In the genomic region with DNA sequence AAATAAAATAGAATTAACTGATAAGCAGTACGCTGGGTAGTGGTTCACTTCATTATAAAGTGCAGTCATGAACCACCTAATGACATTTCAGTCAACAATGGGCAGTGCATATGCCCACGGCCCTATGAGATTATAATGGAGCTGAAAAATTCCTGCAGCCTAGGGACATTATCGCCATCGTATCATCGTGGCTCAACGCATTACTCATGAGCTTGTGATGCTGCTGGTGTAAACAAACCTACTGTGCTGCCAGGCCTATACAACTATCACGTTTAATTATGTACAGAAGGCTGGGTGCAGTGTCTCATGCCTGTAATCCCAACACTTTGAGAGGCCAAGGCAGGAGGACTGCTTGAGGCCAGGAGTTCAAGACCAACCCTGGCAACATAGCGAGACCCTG, we compare ENCODE assay signal across 20 cellular contexts.
DNase-seq lines count a peak whose midpoint lies in the region; ATAC-seq and TF ChIP-seq lines count a peak whose summit lies in the region.
"Had no signal": no experiment of that assay in that cellular context is flagged by ENCODE, and none has a peak within 500 bp of the region (broad histone marks: within the 10 kb centered on the region; RNA-seq: fewer than 3 reads in every experiment).

No MANE protein-coding gene starts in this region.

- intact Hi-C loops in mucosa of descending colon (cut with DNase I, micrococcal nuclease) = no loop called here

- H3K36me3 ChIP-seq in HEK293 (ENCODE audit: control insufficient read depth in 2 of 2, insufficient read depth in 1 of 2, low read length in 2 of 2) (peaks cover 0 to 3% of the 10 kb centered on the region in 2 experiments; a peak in 1 of 3 replicates), trophoblast cell (ENCODE audit: control insufficient read depth in 1 of 2, insufficient read depth in 2 of 2, low read length in 2 of 2) (no peaks in the 10 kb centered on the region), mucosa of descending colon (ENCODE audit: low read depth) (no peaks in the 10 kb centered on the region)
- H3K36me3 ChIP-seq: BE2C had no signal

- H3K23ac ChIP-seq in trophoblast cell (ENCODE audit: low read length) = no peak overlapping the region

- no peak overlapping the region for H2BK12ac ChIP-seq in trophoblast cell (ENCODE audit: low read length)

- H3K4ac ChIP-seq in trophoblast cell (ENCODE audit: low read depth, low read length) = no peak overlapping the region

- no peaks in the 10 kb centered on the region for H3K27me3 ChIP-seq in trophoblast cell (ENCODE audit: insufficient read depth, low read length)
- H3K27me3 ChIP-seq: BE2C had no signal

- no peak overlapping the region for H4K8ac ChIP-seq in trophoblast cell (ENCODE audit: low read depth, low read length)

- ATAC-seq in mucosa of descending colon = no peak
- ATAC-seq: GM12878, Right ventricle myocardium inferior, T-cell had no signal

- H3K9ac ChIP-seq in trophoblast cell (ENCODE audit: low read length) = no peak overlapping the region
- H3K9ac ChIP-seq: GM23248 had no signal

- no peak overlapping the region for H4K12ac ChIP-seq in trophoblast cell (ENCODE audit: low read depth, low read length)

- H3K79me1 ChIP-seq in trophoblast cell (ENCODE audit: low read length) = no peaks in the 10 kb centered on the region

- DNase-seq in RKO (ENCODE audit: low spot score) (peak; percentile 12), epithelial cell of esophagus (ENCODE audit: low read depth) (peak; percentile 18), trophoblast cell (peak; percentile 77 to 90), NCI-H446 (lab: John Stamatoyannopoulos, UW) (no peak), KG1 (lab: John Stamatoyannopoulos, UW) (no peak), mucosa of descending colon (no peak)
- DNase-seq: BE2C; CD4-positive, alpha-beta T cell; DMS79; GDM1; GM23248; NCI-H187 treated with DMSO at 0.1 percent for 48 hours; NCI-H345; NCI-H82; PC-9; T-cell had no signal

- H3K9me3 ChIP-seq in HEK293 (ENCODE audit: control insufficient read depth, insufficient read depth, low read depth, low read length) (no peaks in the 10 kb centered on the region), trophoblast cell (ENCODE audit: insufficient read depth, low read depth, low read length) (no peaks in the 10 kb centered on the region), mucosa of descending colon (no peaks in the 10 kb centered on the region)
- H3K9me3 ChIP-seq: BE2C had no signal

- H3K4me2 ChIP-seq in trophoblast cell (ENCODE audit: low read length) = no peak overlapping the region
- H3K4me2 ChIP-seq: PC-9 had no signal

- WGBS in trophoblast cell (ENCODE audit: extremely low coverage, insufficient coverage, insufficient read length) = no CpG with 5 or more reads among the region's 8 CpGs

- H3K27ac ChIP-seq in HEK293 (ENCODE audit: extremely low read depth, low read depth, low read length) = no peak overlapping the region
- H3K27ac ChIP-seq in trophoblast cell (ENCODE audit: low read depth, low read length) = no peak overlapping the region
- H3K27ac ChIP-seq: GM23248, PC-9, SK-N-MC had no signal

- no peak overlapping the region for H2BK5ac ChIP-seq in trophoblast cell (ENCODE audit: low read depth, low read length, poor library complexity)

- H2AK5ac ChIP-seq in trophoblast cell (ENCODE audit: low read length) = no peak overlapping the region

- CTCF ChIA-PET in HEK293 (lab: Yijun Ruan, JAX) = interaction anchor here (0.8 to 2.8 kb wide), 3 partner anchors 9 to 52 kb away, joined by 3 to 11 read pairs (median 5); no protein-coding TSS in a partner anchor

- H3K14ac ChIP-seq in trophoblast cell (ENCODE audit: low read length) = no peak overlapping the region

- no peak overlapping the region for H2BK120ac ChIP-seq in trophoblast cell (ENCODE audit: insufficient read depth, low read length, poor library complexity)

- H3K79me2 ChIP-seq in trophoblast cell (ENCODE audit: control insufficient read depth, insufficient read depth, low read length, poor library complexity) = no peaks in the 10 kb centered on the region

- no peak overlapping the region for H2AFZ ChIP-seq in trophoblast cell (ENCODE audit: insufficient read depth, low read length, poor library complexity)
- H2AFZ ChIP-seq: GM23248, PC-9 had no signal

- H4K91ac ChIP-seq in trophoblast cell (ENCODE audit: low read depth, low read length) = no peak overlapping the region

- H3K4me1 ChIP-seq in HEK293 (ENCODE audit: control insufficient read depth, insufficient read depth, low read length) (peaks cover 6% of the 10 kb centered on the region; the same call in 1 of the 2 replicates), trophoblast cell (ENCODE audit: control insufficient read depth in 1 of 2, insufficient read depth in 2 of 2, low read length in 2 of 2) (no peaks in the 10 kb centered on the region), mucosa of descending colon (ENCODE audit: low read depth) (peaks cover 10% of the 10 kb centered on the region)
- H3K4me1 ChIP-seq: BE2C had no signal

- no peak overlapping the region for H3K18ac ChIP-seq in trophoblast cell (ENCODE audit: low read length)

- POLR2A ChIA-PET in HEK293 (lab: Yijun Ruan, JAX) = no interaction called here

- H3K4me3 ChIP-seq in HEK293 (ENCODE audit: low read depth, low read length) (no peak overlapping the region), epithelial cell of esophagus (ENCODE audit: low read length) (no peak overlapping the region), trophoblast cell (ENCODE audit: low read depth, low read length) (no peak overlapping the region), mucosa of descending colon (no peak overlapping the region)
- H3K4me3 ChIP-seq: GM12878, GM23248, PC-9, SK-N-MC had no signal

- no peak for TF ChIP-seq CTCF in HEK293 (tag by site-specific recombination; IDR thresholded peaks at IDR 0.05)
- TF ChIP-seq CTCF in epithelial cell of esophagus (IDR thresholded peaks at IDR 0.05; ENCODE audit: insufficient read depth, low read depth, low read length, missing control alignments) = no peak
- no peak for TF ChIP-seq CTCF in mucosa of descending colon (IDR thresholded peaks at IDR 0.05)

TF ChIP-seq in HEK293, 187 proteins besides CTCF, POLR2A, EP300 and RAD21:
- 0 out of 2 replicates have a peak, but pooled peaks have one; percentile 35 for TF ChIP-seq ZNF184 (tag by site-specific recombination; IDR thresholded peaks at IDR 0.05)
- TF ChIP-seq SALL2 (tag by site-specific recombination; IDR thresholded peaks at IDR 0.05; ENCODE audit: borderline replicate concordance) = no peak
- TF ChIP-seq ZNF23 (tag by site-specific recombination; IDR thresholded peaks at IDR 0.05; ENCODE audit: borderline replicate concordance) = no peak
- TF ChIP-seq KLF8 (tag by site-specific recombination; IDR thresholded peaks at IDR 0.05) = no peak
- no peak for TF ChIP-seq KLF9 (tag by site-specific recombination; IDR thresholded peaks at IDR 0.05; ENCODE audit: low read depth)
- TF ChIP-seq ZBTB17 (tag by site-specific recombination; IDR thresholded peaks at IDR 0.05) = peak; percentile 42; the same call in 1 of the 2 replicates
- TF ChIP-seq ZNF629 (tag by site-specific recombination; IDR thresholded peaks at IDR 0.05) = 0 out of 2 replicates have a peak, but pooled peaks have one; percentile 33
- no peak for TF ChIP-seq ZNF776 (tag by site-specific recombination; IDR thresholded peaks at IDR 0.05; ENCODE audit: borderline replicate concordance)
- TF ChIP-seq ZNF223 (tag by site-specific recombination; IDR thresholded peaks at IDR 0.05) = no peak
- TF ChIP-seq, protein P1, sequence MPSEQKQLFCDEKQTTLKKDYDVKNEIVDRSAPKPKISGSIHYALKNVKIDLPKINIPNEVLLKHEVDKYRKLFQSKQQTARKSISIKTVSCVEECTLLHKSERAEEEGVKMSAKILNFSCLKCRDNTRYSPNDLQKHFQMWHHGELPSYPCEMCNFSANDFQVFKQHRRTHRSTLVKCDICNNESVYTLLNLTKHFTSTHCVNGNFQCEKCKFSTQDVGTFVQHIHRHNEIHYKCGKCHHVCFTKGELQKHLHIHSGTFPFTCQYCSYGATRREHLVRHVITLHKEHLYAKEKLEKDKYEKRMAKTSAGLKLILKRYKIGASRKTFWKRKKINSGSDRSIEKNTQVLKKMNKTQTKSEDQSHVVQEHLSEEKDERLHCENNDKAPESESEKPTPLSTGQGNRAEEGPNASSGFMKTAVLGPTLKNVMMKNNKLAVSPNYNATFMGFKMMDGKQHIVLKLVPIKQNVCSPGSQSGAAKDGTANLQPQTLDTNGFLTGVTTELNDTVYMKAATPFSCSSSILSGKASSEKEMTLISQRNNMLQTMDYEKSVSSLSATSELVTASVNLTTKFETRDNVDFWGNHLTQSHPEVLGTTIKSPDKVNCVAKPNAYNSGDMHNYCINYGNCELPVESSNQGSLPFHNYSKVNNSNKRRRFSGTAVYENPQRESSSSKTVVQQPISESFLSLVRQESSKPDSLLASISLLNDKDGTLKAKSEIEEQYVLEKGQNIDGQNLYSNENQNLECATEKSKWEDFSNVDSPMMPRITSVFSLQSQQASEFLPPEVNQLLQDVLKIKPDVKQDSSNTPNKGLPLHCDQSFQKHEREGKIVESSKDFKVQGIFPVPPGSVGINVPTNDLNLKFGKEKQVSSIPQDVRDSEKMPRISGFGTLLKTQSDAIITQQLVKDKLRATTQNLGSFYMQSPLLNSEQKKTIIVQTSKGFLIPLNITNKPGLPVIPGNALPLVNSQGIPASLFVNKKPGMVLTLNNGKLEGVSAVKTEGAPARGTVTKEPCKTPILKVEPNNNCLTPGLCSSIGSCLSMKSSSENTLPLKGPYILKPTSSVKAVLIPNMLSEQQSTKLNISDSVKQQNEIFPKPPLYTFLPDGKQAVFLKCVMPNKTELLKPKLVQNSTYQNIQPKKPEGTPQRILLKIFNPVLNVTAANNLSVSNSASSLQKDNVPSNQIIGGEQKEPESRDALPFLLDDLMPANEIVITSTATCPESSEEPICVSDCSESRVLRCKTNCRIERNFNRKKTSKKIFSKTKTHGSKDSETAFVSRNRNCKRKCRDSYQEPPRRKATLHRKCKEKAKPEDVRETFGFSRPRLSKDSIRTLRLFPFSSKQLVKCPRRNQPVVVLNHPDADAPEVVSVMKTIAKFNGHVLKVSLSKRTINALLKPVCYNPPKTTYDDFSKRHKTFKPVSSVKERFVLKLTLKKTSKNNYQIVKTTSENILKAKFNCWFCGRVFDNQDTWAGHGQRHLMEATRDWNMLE (tag by site-specific recombination; conservative IDR thresholded peaks at IDR 0.05; ENCODE audit: low read depth) = no peak
- TF ChIP-seq, protein P2, sequence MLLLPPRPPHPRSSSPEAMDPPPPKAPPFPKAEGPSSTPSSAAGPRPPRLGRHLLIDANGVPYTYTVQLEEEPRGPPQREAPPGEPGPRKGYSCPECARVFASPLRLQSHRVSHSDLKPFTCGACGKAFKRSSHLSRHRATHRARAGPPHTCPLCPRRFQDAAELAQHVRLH (tag by site-specific recombination; IDR thresholded peaks at IDR 0.05) = no peak
- TF ChIP-seq OSR2 (tag by site-specific recombination; IDR thresholded peaks at IDR 0.05) = peak; percentile 55; the same call in 1 of the 2 replicates
- TF ChIP-seq ZNF654 (tag by site-specific recombination; IDR thresholded peaks at IDR 0.05; ENCODE audit: low read depth) = 0 out of 2 replicates have a peak, but pooled peaks have one; percentile 2

Comparison
In these comparisons a context has a peak if more than half of its experiments do, and no peak if none do; other contexts are left out.
1. DNase-seq: peak in RKO (single experiment), epithelial cell of esophagus (single experiment) and trophoblast cell (2 of 2); none in NCI-H446 (0 of 2), KG1 (single experiment) and mucosa of descending colon (0 of 3).